ENCODE assay signal across 27 cellular contexts in the genomic region with DNA sequence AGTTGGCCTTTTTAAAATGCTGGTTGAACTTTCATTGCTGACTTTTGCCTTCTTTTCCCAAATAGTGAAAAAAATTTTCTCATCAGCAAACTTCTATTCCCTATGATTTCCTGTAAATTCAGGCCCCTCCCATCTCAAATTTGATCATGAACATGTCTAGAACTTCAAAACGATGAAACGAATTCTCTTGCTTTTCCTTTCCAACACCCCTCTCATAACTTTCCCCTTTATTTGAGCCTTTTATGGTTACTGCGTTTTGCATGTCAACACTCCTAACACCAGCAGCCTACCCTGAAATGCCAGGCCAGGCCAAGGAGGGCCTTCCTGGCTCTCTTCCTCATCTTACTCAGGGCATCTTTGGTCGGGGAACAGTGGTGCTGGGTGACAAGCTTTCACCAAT. TPM values are rescaled to one million over a fixed set of nuclear protein-coding genes. Genes with fewer than 3 reads are reported as not detected.
"Had no signal": no experiment of that assay in that cellular context is flagged by ENCODE, and none has a peak within 500 bp of the region (broad histone marks: within the 10 kb centered on the region; RNA-seq: fewer than 3 reads in every experiment).

No MANE protein-coding gene starts in this region.

- FAIRE-seq: bronchial epithelial cell, TTC549, urothelium cell line had no signal

- H3K27ac ChIP-seq: colonic mucosa, gastroesophageal sphincter, lower lobe of right lung, spleen, transverse colon, VCaP had no signal

- H3K4me3 Mint-ChIP-seq: activated naive CD4-positive, alpha-beta T cell treated with anti-CD3 and anti-CD28 coated beads for 36 hours had no signal

- H3K36me3 ChIP-seq: colonic mucosa, gastroesophageal sphincter, lower lobe of right lung, spleen, transverse colon had no signal

- ATAC-seq: gastroesophageal sphincter; left lobe of liver; lower lobe of right lung; naive thymus-derived CD8-positive, alpha-beta T cell; right cardiac atrium had no signal

- H3K27ac Mint-ChIP-seq: activated naive CD4-positive, alpha-beta T cell treated with anti-CD3 and anti-CD28 coated beads for 36 hours had no signal

- DNase-seq: activated CD4-positive, alpha-beta T cell treated with anti-CD3 and anti-CD28 coated beads for 4 hours; activated CD4-positive, alpha-beta T cell treated with anti-CD3 and anti-CD28 coated beads, Interleukin-2, amount 50 U/mL, for 48 hours; activated CD8-positive, alpha-beta memory T cell treated with anti-CD3 and anti-CD28 coated beads for 24 hours; activated naive CD4-positive, alpha-beta T cell treated with anti-CD3 and anti-CD28 coated beads for 36 hours; cerebellar nuclear complex; colonic mucosa; effector memory CD4-positive, alpha-beta T cell; erythroblast; hypothalamus; lower lobe of right lung; mesenchymal stem cell; naive thymus-derived CD8-positive, alpha-beta T cell; right cardiac atrium; spleen; stimulated activated naive CD4-positive, alpha-beta T cell treated with Interleukin-2 at 50 U/mL for 16 hours; transverse colon had no signal

- H3K4me3 ChIP-seq: colonic mucosa, gastroesophageal sphincter, lower lobe of right lung, spleen, transverse colon had no signal

- H3K9me3 ChIP-seq: colonic mucosa, gastroesophageal sphincter, lower lobe of right lung, spleen, transverse colon had no signal

RNA-seq across cellular contexts. Expression of a gene that starts 1.7 kb away (rescaled TPM):
- total RNA-seq: activated naive CD4-positive, alpha-beta T cell treated with anti-CD3 and anti-CD28 coated beads for 36 hours; bronchial epithelial cell; dermis microvascular lymphatic vessel endothelial cell; gastroesophageal sphincter; kidney epithelial cell; left lobe of liver; lower lobe of right lung; naive thymus-derived CD8-positive, alpha-beta T cell; omental fat pad; right cardiac atrium; spleen; T-helper 1 cell treated with Interleukin-12 subunit alpha and Interleukin-12 subunit beta and Interleukin-4 antibody, amounts not matched to agents 30 ng/mL and 1 ng/mL, for 36 hours; temporal lobe had no signal
- polyA plus RNA-seq: naive thymus-derived CD8-positive, alpha-beta T cell; right cardiac atrium; spleen had no signal

RNA-seq across cellular contexts. Expression of a gene that starts 7.1 kb away (rescaled TPM):
- total RNA-seq: activated naive CD4-positive, alpha-beta T cell treated with anti-CD3 and anti-CD28 coated beads for 36 hours; bronchial epithelial cell; colonic mucosa; dermis microvascular lymphatic vessel endothelial cell; kidney epithelial cell; left lobe of liver; lower lobe of right lung; naive thymus-derived CD8-positive, alpha-beta T cell; omental fat pad; right cardiac atrium; spleen; T-helper 1 cell treated with Interleukin-12 subunit alpha and Interleukin-12 subunit beta and Interleukin-4 antibody, amounts not matched to agents 30 ng/mL and 1 ng/mL, for 36 hours; temporal lobe; transverse colon had no signal
- polyA plus RNA-seq: naive thymus-derived CD8-positive, alpha-beta T cell; right cardiac atrium; spleen had no signal

RNA-seq across cellular contexts. Expression of a gene that starts 8.7 kb away (rescaled TPM):
- total RNA-seq: activated naive CD4-positive, alpha-beta T cell treated with anti-CD3 and anti-CD28 coated beads for 36 hours; bronchial epithelial cell; colonic mucosa; dermis microvascular lymphatic vessel endothelial cell; gastroesophageal sphincter; kidney epithelial cell; left lobe of liver; lower lobe of right lung; naive thymus-derived CD8-positive, alpha-beta T cell; omental fat pad; right cardiac atrium; spleen; T-helper 1 cell treated with Interleukin-12 subunit alpha and Interleukin-12 subunit beta and Interleukin-4 antibody, amounts not matched to agents 30 ng/mL and 1 ng/mL, for 36 hours; temporal lobe; transverse colon had no signal
- polyA plus RNA-seq: naive thymus-derived CD8-positive, alpha-beta T cell; right cardiac atrium; spleen had no signal

RNA-seq across cellular contexts. Expression of a gene that starts 16.2 kb away (rescaled TPM):
- total RNA-seq: activated naive CD4-positive, alpha-beta T cell treated with anti-CD3 and anti-CD28 coated beads for 36 hours; bronchial epithelial cell; dermis microvascular lymphatic vessel endothelial cell; gastroesophageal sphincter; left lobe of liver; lower lobe of right lung; naive thymus-derived CD8-positive, alpha-beta T cell; omental fat pad; right cardiac atrium; spleen; T-helper 1 cell treated with Interleukin-12 subunit alpha and Interleukin-12 subunit beta and Interleukin-4 antibody, amounts not matched to agents 30 ng/mL and 1 ng/mL, for 36 hours; temporal lobe had no signal
- polyA plus RNA-seq: naive thymus-derived CD8-positive, alpha-beta T cell; right cardiac atrium; spleen had no signal

RNA-seq across cellular contexts. Expression of a gene that starts 25.7 kb away (rescaled TPM):
- total RNA-seq: activated naive CD4-positive, alpha-beta T cell treated with anti-CD3 and anti-CD28 coated beads for 36 hours; bronchial epithelial cell; left lobe of liver; lower lobe of right lung; naive thymus-derived CD8-positive, alpha-beta T cell; right cardiac atrium; spleen; T-helper 1 cell treated with Interleukin-12 subunit alpha and Interleukin-12 subunit beta and Interleukin-4 antibody, amounts not matched to agents 30 ng/mL and 1 ng/mL, for 36 hours; temporal lobe had no signal
- polyA plus RNA-seq: naive thymus-derived CD8-positive, alpha-beta T cell; right cardiac atrium had no signal
